Comparison of ENCODE assay signal across 9 cellular contexts in the genomic region with DNA sequence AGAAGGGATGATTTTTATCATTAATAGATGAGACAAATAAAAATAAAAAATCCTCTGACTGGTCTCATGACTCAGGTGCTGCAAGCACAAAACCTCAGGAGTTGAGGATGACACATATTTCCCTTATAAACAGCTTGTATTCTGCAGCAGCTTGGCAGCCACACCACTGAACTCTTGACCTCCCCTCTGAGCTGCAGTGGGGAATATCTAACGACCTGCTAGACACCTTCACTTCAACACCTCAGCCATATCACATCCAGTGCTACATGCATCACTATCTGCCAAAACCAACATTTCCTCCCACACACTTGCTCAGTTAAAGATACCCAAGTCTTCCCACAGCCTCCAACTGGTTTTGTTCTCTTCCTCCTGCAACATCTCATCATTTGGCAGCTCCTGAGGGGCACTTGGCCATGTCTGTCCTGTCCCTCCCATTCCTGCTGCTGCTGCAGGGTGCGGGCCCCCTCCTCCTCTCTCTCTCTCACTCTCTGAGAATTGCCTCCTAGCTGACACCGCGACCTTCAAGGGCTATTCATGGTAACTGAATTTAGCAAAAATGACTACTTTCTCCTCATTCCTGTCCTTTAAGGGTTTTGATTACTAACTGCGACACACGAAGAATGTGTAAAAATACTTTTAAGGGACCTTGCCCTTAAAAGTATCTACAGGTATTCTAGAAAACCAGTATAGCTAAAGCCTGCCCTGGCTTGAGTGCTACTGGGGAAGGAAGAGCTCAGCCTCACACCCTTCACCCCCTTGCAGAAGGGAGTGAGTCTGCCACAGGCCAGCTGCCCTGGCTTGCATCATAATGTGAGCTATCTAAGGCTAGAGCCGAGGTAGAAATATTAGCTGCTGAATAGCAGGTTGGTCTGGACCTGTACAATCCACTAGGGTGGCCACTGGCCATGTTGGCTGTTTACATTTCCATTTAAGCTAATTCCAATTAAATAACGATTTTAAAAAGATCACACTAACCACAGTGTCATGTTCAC. TPM values are rescaled to one million over a fixed set of nuclear protein-coding genes. Genes with fewer than 3 reads are reported as not detected.
DNase-seq lines count a peak whose midpoint lies in the region; ATAC-seq, FAIRE-seq and TF ChIP-seq lines count a peak whose summit lies in the region.
"Had no signal": no experiment of that assay in that cellular context is flagged by ENCODE, and none has a peak within 500 bp of the region (broad histone marks: within the 10 kb centered on the region; RNA-seq: fewer than 3 reads in every experiment).

No MANE protein-coding gene starts in this region.

- peaks cover 0 to 15% of the 10 kb centered on the region in 2 donors for H3K27me3 Mint-ChIP-seq in T-cell

- peak overlapping the region; percentile 56; the same call in 1 of the 2 replicates for H3K27ac ChIP-seq in GM12878 (ENCODE audit: control insufficient read depth, insufficient read depth)
- H3K27ac ChIP-seq in smooth muscle cell (ENCODE audit: low read depth) = no peak overlapping the region

- H3K27me3 ChIP-seq in GM12878 (replicated peaks in 1 of 2; ENCODE audit: control insufficient read depth in 2 of 2, insufficient read depth in 2 of 2, low read length in 1 of 2) (peaks cover 0 to 3% of the 10 kb centered on the region in 2 experiments; a peak in 1 of 4 replicates), smooth muscle cell (ENCODE audit: low read depth) (peaks cover 41% of the 10 kb centered on the region)

- no peak for TF ChIP-seq CTCF in GM20000 (IDR thresholded peaks at IDR 0.05; ENCODE audit: extremely low read depth, missing control alignments)
- no peak for TF ChIP-seq CTCF in GM12878 (IDR thresholded peaks at IDR 0.05 in 2 of 3, conservative IDR thresholded peaks at IDR 0.05 in 1 of 3; ENCODE audit: control insufficient read depth in 2 of 3, extremely low read depth in 1 of 3, insufficient read depth in 1 of 3, low read depth in 3 of 3, low read length in 3 of 3)
- no peak for TF ChIP-seq CTCF in smooth muscle cell (IDR thresholded peaks at IDR 0.05; ENCODE audit: borderline replicate concordance, insufficient read depth, poor library complexity, severe bottlenecking)

- 0 out of 2 replicates have a peak, but pooled peaks have one; percentile 4 for TF ChIP-seq RAD21 in GM12878 (IDR thresholded peaks at IDR 0.05; ENCODE audit: insufficient read depth, low read depth, low read length)

- in situ Hi-C loops in GM12878 (cut with MboI) = no loop called here

- ATAC-seq in T-cell (replicated peaks in 1 of 4) = peak; percentile 76 to 98 (median 82)
- peak; percentile 70 for ATAC-seq in GM12878
- ATAC-seq in HG03469 (IDR thresholded peaks at IDR 0.05; ENCODE audit: unreplicated experiment) = no peak
- no peak for ATAC-seq in HG03095 (IDR thresholded peaks at IDR 0.05; ENCODE audit: unreplicated experiment)

- peak; percentile 56; the same call in 1 of the 2 replicates for TF ChIP-seq POLR2A in GM12878 (IDR thresholded peaks at IDR 0.05; ENCODE audit: low read depth, low read length)

- peak; percentile 78 to 82; a peak in 3 of 4 replicates for TF ChIP-seq EP300 in GM12878 (IDR thresholded peaks at IDR 0.05; ENCODE audit: borderline replicate concordance in 1 of 2, control insufficient read depth in 1 of 2, low read depth in 2 of 2, low read length in 2 of 2)

- CTCF ChIA-PET in T-cell (lab: Charles Lee) = interaction anchor here in 1 of 2 donors (0.6 to 0.9 kb wide), 3 partner anchors 19 to 488 kb away, joined by 3 to 6 read pairs (median 3); no protein-coding TSS in a partner anchor
- CTCF ChIA-PET in GM12878 (lab: Yijun Ruan, JAX) = interaction anchor here (0.8 to 2.7 kb wide), 16 partner anchors 11 to 195 kb away, joined by 3 to 23 read pairs (median 5); no protein-coding TSS in a partner anchor

- H3K4me3 ChIP-seq in GM12878 = no peak overlapping the region
- no peak overlapping the region for H3K4me3 ChIP-seq in smooth muscle cell

- FAIRE-seq in GM12878 (lab: Jason Lieb, UNC) = peak; percentile 65
- FAIRE-seq: endometrium had no signal

- RAD21 ChIA-PET in GM12878 (lab: Charles Lee; ENCODE audit: unreplicated experiment) = interaction anchor here (0.5 to 12.3 kb wide), 24 partner anchors 10 to 489 kb away, joined by 3 to 229 read pairs (median 5); partner anchors contain the start of gene LZTFL1

- WGBS in GM12878 (ENCODE audit: insufficient coverage, insufficient replicate concordance, low lambda C conversion rate, missing lambda C conversion rate) = 37% methylated on average over 8 of the region's 8 CpGs
- 78% methylated on average over 8 of the region's 8 CpGs for WGBS in smooth muscle cell (ENCODE audit: low lambda C conversion rate)

- peaks cover 25 to 33% (median 31%) of the 10 kb centered on the region in 3 donors for H3K4me1 Mint-ChIP-seq in T-cell

- SMC1A ChIA-PET in GM12878 (lab: Charles Lee; ENCODE audit: uncharacterized antibody, unreplicated experiment) = interaction anchor here (0.7 to 11.2 kb wide), 19 partner anchors 10 to 488 kb away, joined by 3 to 199 read pairs (median 4); no protein-coding TSS in a partner anchor

- H3K36me3 Mint-ChIP-seq in T-cell = no peaks in the 10 kb centered on the region

- no TSS peak for BruUV-seq in GM12878 (replicated peaks; lab: Mats Ljungman, UMichigan)

- H3K79me2 ChIP-seq in GM12878 (ENCODE audit: control insufficient read depth, insufficient read depth, low read length) = no peaks in the 10 kb centered on the region
- H3K79me2 ChIP-seq in smooth muscle cell (ENCODE audit: low read depth) = no peaks in the 10 kb centered on the region

- POLR2A ChIA-PET in T-cell (lab: Charles Lee) (no interaction called here), GM12878 (lab: Charles Lee) (interaction anchor here (0.6 to 6.5 kb wide), 11 partner anchors 9 to 38 kb away, joined by 3 to 95 read pairs (median 10); no protein-coding TSS in a partner anchor)

- no peaks in the 10 kb centered on the region for H3K9me3 Mint-ChIP-seq in T-cell

- no peaks in the 10 kb centered on the region for H4K20me1 ChIP-seq in GM12878 (ENCODE audit: control insufficient read depth, insufficient read depth)
- no peaks in the 10 kb centered on the region for H4K20me1 ChIP-seq in smooth muscle cell (ENCODE audit: low read depth)

- intact Hi-C loops in GM12878 (cut with micrococcal nuclease; ENCODE audit: unreplicated experiment) = loop anchor here (1.0 kb wide), 2 partner anchors 16 to 34 kb away; no protein-coding TSS in a partner anchor

- H3K9me3 ChIP-seq in GM12878 (replicated peaks; ENCODE audit: control insufficient read depth, insufficient read depth, low read length) = no peaks in the 10 kb centered on the region
- H3K9me3 ChIP-seq in smooth muscle cell (replicated peaks; ENCODE audit: low read depth) = no peaks in the 10 kb centered on the region

- DNase-seq in GM20000 (ENCODE audit: low spot score) (peak; percentile 50), T-cell (peak in 25 of 34 experiments; percentile 8 to 49 (median 26)), GM12878 (ENCODE audit: low read depth, low spot score) (no peak), smooth muscle cell (lab: John Stamatoyannopoulos, UW; ENCODE audit: unreplicated experiment) (no peak), HuH-7.5 (ENCODE audit: low spot score) (no peak)
- DNase-seq in stimulated activated CD4-positive, alpha-beta T cell treated with anti-CD3 and anti-CD28 coated beads, TNF-alpha, amount 100 ng/mL, for 24 hours (ENCODE audit: low read depth in 3 of 3) = peak in 2 of 3 experiments; percentile 12 to 25

- H3K4me1 ChIP-seq in GM12878 (ENCODE audit: control insufficient read depth, insufficient read depth, low read length) (peaks cover 42% of the 10 kb centered on the region), smooth muscle cell (ENCODE audit: low read depth) (no peaks in the 10 kb centered on the region)

- H2AFZ ChIP-seq in GM12878 (ENCODE audit: control insufficient read depth, low read depth, low read length) (no peak overlapping the region), smooth muscle cell (ENCODE audit: low read depth) (no peak overlapping the region)

- H3K9ac ChIP-seq in GM12878 (ENCODE audit: control insufficient read depth, insufficient read depth, low read length) (no peak overlapping the region; the same call in 1 of the 2 replicates), smooth muscle cell (ENCODE audit: low read depth) (no peak overlapping the region)

- H3K4me2 ChIP-seq in GM12878 (ENCODE audit: control insufficient read depth, insufficient read depth) = peak overlapping the region; percentile 45; the same call in 1 of the 2 replicates
- H3K4me2 ChIP-seq in smooth muscle cell = no peak overlapping the region

- H3K27ac Mint-ChIP-seq in T-cell = peak overlapping the region; percentile 29 to 75

- H3F3A ChIP-seq in smooth muscle cell (ENCODE audit: low read depth) = no peaks in the 10 kb centered on the region

- H3K36me3 ChIP-seq in GM12878 (ENCODE audit: control insufficient read depth in 2 of 2, insufficient read depth in 2 of 2, low read length in 1 of 2) (peaks cover 0 to 2% of the 10 kb centered on the region in 2 experiments; a peak in 2 of 4 replicates), smooth muscle cell (ENCODE audit: low read depth) (no peaks in the 10 kb centered on the region)

- peak overlapping the region in 2 of 3 donors; percentile 10 to 18 for H3K4me3 Mint-ChIP-seq in T-cell

RNA-seq across cellular contexts. Expression of gene CCR9, which starts 5.0 kb away (rescaled TPM):
- total RNA-seq in T-cell = 10 to 100 TPM in 1 of 5 donors, 1 to 10 TPM in 4; 2.1 to 10.0 (median 4.2) TPM
- 0.47 and 0.48 TPM in 2 replicates for total RNA-seq in GM12878 (2013; cell fraction: nucleolus; rRNA removed)
- total RNA-seq in GM12878 (2014; rRNA removed) = 2.6 and 2.9 TPM in 2 replicates
- 2.3 TPM in 2 replicates for total RNA-seq in GM12878 (2014; rRNA removed; fragmentation: Illumina TruSeq; extraction: Trizol)
- total RNA-seq in GM12878 (2021) = 1.8 and 2.3 TPM in 2 replicates
- polyA plus RNA-seq in GM12878 (2011; ENCODE audit: low read depth) = 11.3 TPM
- polyA plus RNA-seq in GM12878 (2011; rRNA removed) = 0.05 and 0.09 TPM in 2 replicates
- 0.04 and 0.05 TPM in 2 replicates for polyA plus RNA-seq in GM12878 (2011; cell fraction: cytosol; rRNA removed)
- 0.07 TPM in 1 of 2 replicates, not detected in the other for polyA plus RNA-seq in GM12878 (2011; cell fraction: nucleus; rRNA removed)
- 0.38 and 10.5 TPM in 2 replicates for polyA plus RNA-seq in GM12878 (2012)
- 3.0 and 3.6 TPM in 2 replicates for polyA plus RNA-seq in GM12878 (2014; fragmentation: Illumina TruSeq; extraction: Trizol)
- polyA plus RNA-seq in GM12878 (2014; fragmentation: Nextera tagmentation; extraction: Ambion mirVana) = 1 to 10 TPM; 3.1 to 3.9 TPM
- polyA plus RNA-seq in GM12878 (2014; rRNA removed) = 1.5 and 2.4 TPM in 2 replicates
- under 1 TPM; 0.52 to 0.77 TPM for polyA plus RNA-seq in GM12878 (2016; fragmentation: Nextera tagmentation; extraction: Ambion mirVana)
- polyA minus RNA-seq in GM12878 (2011; rRNA and poly(A)+ RNA removed) = 0.62 TPM in 1 of 2 replicates, not detected in the other
- not detected in 2 replicates for polyA minus RNA-seq in GM12878 (2011; cell fraction: cytosol; rRNA and poly(A)+ RNA removed)
- polyA minus RNA-seq in GM12878 (2011; cell fraction: nucleus; rRNA and poly(A)+ RNA removed) = not detected in 2 replicates
- not detected in 2 replicates for total RNA-seq in smooth muscle cell
- polyA plus RNA-seq in smooth muscle cell = not detected in 2 replicates

RNA-seq across cellular contexts. Expression of gene LZTFL1, which starts 39.4 kb away (rescaled TPM):
- total RNA-seq in T-cell (10 to 100 TPM in 3 of 5 donors, 1 to 10 TPM in 2; 8.5 to 12.0 (median 11.1) TPM), GM12878 (2014; rRNA removed) (10.3 and 15.3 TPM in 2 replicates), GM12878 (2014; rRNA removed; fragmentation: Illumina TruSeq; extraction: Trizol) (16.5 and 16.9 TPM in 2 replicates), GM12878 (2021) (11.3 and 13.0 TPM in 2 replicates), smooth muscle cell (26.1 and 29.4 TPM in 2 replicates)
- 1,143 and 1,248 TPM in 2 replicates for total RNA-seq in GM12878 (2013; cell fraction: nucleolus; rRNA removed)
- polyA plus RNA-seq in GM12878 (2011; ENCODE audit: low read depth) = 32.2 TPM
- polyA plus RNA-seq in GM12878 (2011; rRNA removed) (74.1 and 78.7 TPM in 2 replicates), GM12878 (2014; fragmentation: Illumina TruSeq; extraction: Trizol) (21.0 and 23.7 TPM in 2 replicates), GM12878 (2014; fragmentation: Nextera tagmentation; extraction: Ambion mirVana) (10 to 100 TPM in 1 of 2 experiments, 1 to 10 TPM in 1; 10.0 to 10.8 TPM), GM12878 (2014; rRNA removed) (14.3 and 17.4 TPM in 2 replicates), GM12878 (2016; fragmentation: Nextera tagmentation; extraction: Ambion mirVana) (10 to 100 TPM in 1 of 2 experiments, 1 to 10 TPM in 1; 9.8 to 10.8 TPM), smooth muscle cell (5.8 and 8.6 TPM in 2 replicates)
- polyA plus RNA-seq in GM12878 (2011; cell fraction: cytosol; rRNA removed) = 25.7 and 31.0 TPM in 2 replicates
- polyA plus RNA-seq in GM12878 (2011; cell fraction: nucleus; rRNA removed) = 87.9 and 98.5 TPM in 2 replicates
- polyA plus RNA-seq in GM12878 (2012) = 9.8 and 36.1 TPM in 2 replicates
- 40.2 and 47.4 TPM in 2 replicates for polyA minus RNA-seq in GM12878 (2011; rRNA and poly(A)+ RNA removed)
- 7.9 and 22.1 TPM in 2 replicates for polyA minus RNA-seq in GM12878 (2011; cell fraction: cytosol; rRNA and poly(A)+ RNA removed)
- 67.9 and 91.2 TPM in 2 replicates for polyA minus RNA-seq in GM12878 (2011; cell fraction: nucleus; rRNA and poly(A)+ RNA removed)

Comparison
In these comparisons a context has a peak if more than half of its experiments do, and no peak if none do; other contexts are left out.
1. DNase-seq: peak in GM20000 (single experiment), T-cell (25 of 34) and stimulated activated CD4-positive, alpha-beta T cell treated with anti-CD3 and anti-CD28 coated beads, TNF-alpha, amount 100 ng/mL, for 24 hours (2 of 3); none in GM12878 (single experiment), smooth muscle cell (single experiment) and HuH-7.5 (single experiment).
2. ATAC-seq: peak in T-cell (4 of 4) and GM12878 (single experiment); none in HG03469 (single experiment) and HG03095 (single experiment).